17 cellular contexts compared by ENCODE assay signal in the genomic region with DNA sequence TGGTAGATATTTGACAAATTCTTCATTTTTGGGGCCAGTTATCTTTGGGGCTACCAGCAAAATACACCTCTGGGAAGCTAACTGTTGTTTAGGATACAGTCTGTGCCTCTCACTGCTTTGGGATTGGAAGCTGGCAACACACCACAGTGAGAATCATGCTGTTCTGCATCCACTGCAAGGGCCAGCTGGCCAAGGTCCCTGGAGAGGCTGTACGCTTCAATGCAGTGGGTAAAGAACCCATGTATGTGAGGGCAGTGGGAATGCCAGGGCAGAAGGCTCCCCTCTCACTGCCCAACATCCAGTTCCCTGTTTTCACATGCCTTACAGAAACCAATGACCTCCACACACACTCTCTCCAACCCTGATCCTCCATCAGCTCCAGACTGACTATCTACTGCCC.
"Had no signal": no experiment of that assay in that cellular context is flagged by ENCODE, and none has a peak within 500 bp of the region (broad histone marks: within the 10 kb centered on the region; RNA-seq: fewer than 3 reads in every experiment).

No MANE protein-coding gene starts in this region.

- H2AFZ ChIP-seq: hepatocyte had no signal

- H3K4me3 Mint-ChIP-seq: naive thymus-derived CD4-positive, alpha-beta T cell had no signal

- H3K27ac Mint-ChIP-seq: activated T-helper 2 cell treated with anti-CD3 and anti-CD28 coated beads, Interferon-gamma antibody, Interleukin-2, Interleukin-4, amounts not matched to agents 10 μg/mL and 5 μg/mL and 100 μg/mL, durations not matched to agents 14 hours and 24 hours and 36 hours had no signal

- H3K27ac ChIP-seq: coronary artery, esophagus muscularis mucosa, hepatocyte, skin epidermis, transverse colon had no signal

- ATAC-seq: activated naive CD4-positive, alpha-beta T cell treated with anti-CD3 and anti-CD28 coated beads, Interleukin-2, amount 50 U/mL, for 72 hours; left lung; mucosa of descending colon; naive thymus-derived CD4-positive, alpha-beta T cell; stimulated activated naive CD8-positive, alpha-beta T cell treated with anti-CD3 and anti-CD28 coated beads, Interleukin-15, Interleukin-2, amounts not matched to agents 100 U/mL and 50 U/mL, for 24 hours had no signal

- H3K27me3 Mint-ChIP-seq: naive thymus-derived CD4-positive, alpha-beta T cell had no signal

- DNase-seq: activated CD4-positive, alpha-beta T cell treated with anti-CD3 and anti-CD28 coated beads, Interleukin-2, amount 50 U/mL, for 1 hour; activated T-cell treated with anti-CD3 and anti-CD28 coated beads for 4 hours; kidney; left lung; mucosa of descending colon; naive thymus-derived CD4-positive, alpha-beta T cell; stimulated activated CD4-positive, alpha-beta T cell treated with anti-CD3 and anti-CD28 coated beads, Interleukin-4, amount 100 ng/mL, for 4 hours; stimulated activated CD8-positive, alpha-beta memory T cell treated with anti-CD3 and anti-CD28 coated beads, Interleukin-4, amount 100 ng/mL, for 48 hours; stimulated activated naive CD8-positive, alpha-beta T cell treated with anti-CD3 and anti-CD28 coated beads, Interleukin-15, Interleukin-2, amounts not matched to agents 100 U/mL and 50 U/mL, for 24 hours; SW 1271; transverse colon had no signal

- H3K27me3 ChIP-seq: esophagus muscularis mucosa, hepatocyte, left lung, transverse colon had no signal

- H3K9me3 Mint-ChIP-seq: activated naive CD4-positive, alpha-beta T cell treated with anti-CD3 and anti-CD28 coated beads, Interleukin-2, amount 50 U/mL, for 72 hours; activated T-helper 2 cell treated with anti-CD3 and anti-CD28 coated beads, Interferon-gamma antibody, Interleukin-2, Interleukin-4, amounts not matched to agents 10 μg/mL and 5 μg/mL and 100 μg/mL, durations not matched to agents 14 hours and 24 hours and 36 hours; naive thymus-derived CD4-positive, alpha-beta T cell had no signal

- H3K4me2 ChIP-seq: hepatocyte had no signal

- H3K9me3 ChIP-seq: esophagus muscularis mucosa, left lung, mucosa of descending colon, transverse colon had no signal

- H3K4me3 ChIP-seq: coronary artery, esophagus muscularis mucosa, hepatocyte, left lung, mucosa of descending colon, skin epidermis, transverse colon had no signal
